22 cellular contexts compared by ENCODE assay signal in the genomic region with DNA sequence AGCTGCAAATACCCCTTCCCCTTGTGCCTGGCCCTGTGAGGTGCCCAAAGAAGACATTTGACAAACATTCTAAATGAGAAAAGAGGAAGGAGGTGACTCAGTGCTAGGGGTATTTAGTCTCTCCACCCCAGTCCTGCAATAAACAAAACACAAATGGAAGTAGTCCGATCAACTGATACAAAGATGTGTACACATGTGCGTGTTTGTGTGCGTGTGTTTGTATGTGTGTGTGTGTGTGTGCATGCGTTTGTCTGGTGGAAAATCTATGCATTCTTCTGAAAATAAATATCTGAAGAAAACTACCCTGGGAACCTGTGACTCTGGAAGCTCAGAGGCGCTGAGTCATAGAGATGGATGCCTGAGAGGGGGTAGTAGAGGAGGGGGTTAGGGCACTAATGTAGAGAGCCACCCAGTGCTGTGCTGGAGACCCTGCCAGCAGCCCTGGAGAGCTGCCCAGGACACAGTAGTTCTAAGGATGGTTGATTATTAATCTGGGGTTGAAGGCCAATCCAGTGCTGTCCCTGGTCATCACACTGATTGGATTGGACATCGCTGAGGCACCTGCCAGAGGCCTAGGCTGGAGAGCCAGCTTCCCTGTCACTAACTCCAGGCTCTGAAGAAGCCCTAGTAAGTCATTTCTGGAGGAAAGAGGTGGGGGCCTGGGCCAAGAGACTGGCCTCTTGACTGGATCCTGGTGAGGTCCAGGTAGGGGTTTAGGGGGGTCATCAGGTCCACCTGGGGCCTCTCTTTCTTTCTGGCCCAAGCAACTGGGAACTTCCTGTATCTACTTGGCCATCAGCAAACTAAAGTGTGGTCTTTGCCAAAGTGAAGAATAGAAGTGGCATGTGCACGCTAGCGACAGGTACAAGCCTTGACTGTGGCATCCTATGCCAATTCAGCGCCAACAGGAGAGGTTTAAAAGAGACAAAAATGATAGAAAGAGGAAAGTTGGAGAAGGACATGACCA.
"Had no signal": no experiment of that assay in that cellular context is flagged by ENCODE, and none has a peak within 500 bp of the region (broad histone marks: within the 10 kb centered on the region; RNA-seq: fewer than 3 reads in every experiment).

No MANE protein-coding gene starts in this region.

- DNase-seq: activated CD4-positive, alpha-beta memory T cell treated with anti-CD3 and anti-CD28 coated beads, Interleukin-2, amount 10 ng/mL, durations not matched to agents 7 days and 5 days; activated CD4-positive, alpha-beta T cell treated with anti-CD3 and anti-CD28 coated beads, Interleukin-2, amount 10 ng/mL, durations not matched to agents 24 days and 14 days; activated CD4-positive, CD25-positive, alpha-beta regulatory T cell; activated effector memory CD4-positive, alpha-beta T cell treated with anti-CD3 and anti-CD28 coated beads, Interleukin-2, amount 50 U/mL, for 16 hours; activated naive CD4-positive, alpha-beta T cell treated with anti-CD3 and anti-CD28 coated beads, Interleukin-2, amount 10 ng/mL, durations not matched to agents 7 days and 5 days; amygdala; cerebellar nuclear complex; endodermal cell; esophagus squamous epithelium; head of caudate nucleus; hypothalamus; left cardiac atrium; naive thymus-derived CD4-positive, alpha-beta T cell; retina; stimulated activated CD4-positive, alpha-beta T cell treated with anti-CD3 and anti-CD28 coated beads, Interleukin-2, amount 100 ng/mL, for 48 hours; stimulated activated CD8-positive, alpha-beta memory T cell treated with anti-CD3 and anti-CD28 coated beads, Interleukin-4, amount 100 ng/mL, for 48 hours; stimulated activated naive B cell treated with anti-CD40 and anti-IgM and Interleukin-4, amounts not matched to agents 10 μg/mL and 1 μg/mL and 100 μg/mL, for 72 hours; T-helper 17 cell; trophoblast cell had no signal

- H3K4me1 Mint-ChIP-seq: activated CD4-positive, alpha-beta memory T cell treated with anti-CD3 and anti-CD28 coated beads, Interleukin-2, amount 10 ng/mL, durations not matched to agents 7 days and 5 days; activated CD4-positive, alpha-beta T cell treated with anti-CD3 and anti-CD28 coated beads, Interleukin-2, amount 10 ng/mL, durations not matched to agents 24 days and 14 days; activated naive CD4-positive, alpha-beta T cell treated with anti-CD3 and anti-CD28 coated beads, Interleukin-2, amount 10 ng/mL, durations not matched to agents 7 days and 5 days; endodermal cell; naive thymus-derived CD4-positive, alpha-beta T cell; neural progenitor cell; stimulated activated naive B cell treated with anti-CD40 and anti-IgM and Interleukin-4, amounts not matched to agents 10 μg/mL and 1 μg/mL and 100 μg/mL, for 72 hours; T-helper 17 cell had no signal

- H3K27ac Mint-ChIP-seq: activated CD4-positive, alpha-beta memory T cell treated with anti-CD3 and anti-CD28 coated beads, Interleukin-2, amount 10 ng/mL, durations not matched to agents 7 days and 5 days; activated CD4-positive, alpha-beta T cell treated with anti-CD3 and anti-CD28 coated beads, Interleukin-2, amount 10 ng/mL, durations not matched to agents 24 days and 14 days; activated naive CD4-positive, alpha-beta T cell treated with anti-CD3 and anti-CD28 coated beads, Interleukin-2, amount 10 ng/mL, durations not matched to agents 7 days and 5 days; endodermal cell; naive thymus-derived CD4-positive, alpha-beta T cell; neural progenitor cell; progenitor cell of endocrine pancreas; stimulated activated naive B cell treated with anti-CD40 and anti-IgM and Interleukin-4, amounts not matched to agents 10 μg/mL and 1 μg/mL and 100 μg/mL, for 72 hours; T-helper 17 cell had no signal

- H3K9me3 Mint-ChIP-seq: activated CD4-positive, alpha-beta T cell treated with anti-CD3 and anti-CD28 coated beads, Interleukin-2, amount 10 ng/mL, durations not matched to agents 24 days and 14 days; endodermal cell had no signal

- H3K4me3 Mint-ChIP-seq: activated CD4-positive, alpha-beta memory T cell treated with anti-CD3 and anti-CD28 coated beads, Interleukin-2, amount 10 ng/mL, durations not matched to agents 7 days and 5 days; activated CD4-positive, alpha-beta T cell treated with anti-CD3 and anti-CD28 coated beads, Interleukin-2, amount 10 ng/mL, durations not matched to agents 24 days and 14 days; activated naive CD4-positive, alpha-beta T cell treated with anti-CD3 and anti-CD28 coated beads, Interleukin-2, amount 10 ng/mL, durations not matched to agents 7 days and 5 days; endodermal cell; naive thymus-derived CD4-positive, alpha-beta T cell; neural progenitor cell; stimulated activated naive B cell treated with anti-CD40 and anti-IgM and Interleukin-4, amounts not matched to agents 10 μg/mL and 1 μg/mL and 100 μg/mL, for 72 hours; T-helper 17 cell had no signal

- ATAC-seq: gastroesophageal sphincter; left cardiac atrium; naive thymus-derived CD4-positive, alpha-beta T cell; stimulated activated naive B cell treated with anti-CD40 and anti-IgM and Interleukin-4, amounts not matched to agents 10 μg/mL and 1 μg/mL and 100 μg/mL, for 72 hours; T-helper 17 cell had no signal

- H3K36me3 Mint-ChIP-seq: activated naive CD4-positive, alpha-beta T cell treated with anti-CD3 and anti-CD28 coated beads, Interleukin-2, amount 10 ng/mL, durations not matched to agents 7 days and 5 days; naive thymus-derived CD4-positive, alpha-beta T cell; neural progenitor cell; stimulated activated naive B cell treated with anti-CD40 and anti-IgM and Interleukin-4, amounts not matched to agents 10 μg/mL and 1 μg/mL and 100 μg/mL, for 72 hours had no signal
